ENCODE assay signal across 16 cellular contexts in the genomic region with DNA sequence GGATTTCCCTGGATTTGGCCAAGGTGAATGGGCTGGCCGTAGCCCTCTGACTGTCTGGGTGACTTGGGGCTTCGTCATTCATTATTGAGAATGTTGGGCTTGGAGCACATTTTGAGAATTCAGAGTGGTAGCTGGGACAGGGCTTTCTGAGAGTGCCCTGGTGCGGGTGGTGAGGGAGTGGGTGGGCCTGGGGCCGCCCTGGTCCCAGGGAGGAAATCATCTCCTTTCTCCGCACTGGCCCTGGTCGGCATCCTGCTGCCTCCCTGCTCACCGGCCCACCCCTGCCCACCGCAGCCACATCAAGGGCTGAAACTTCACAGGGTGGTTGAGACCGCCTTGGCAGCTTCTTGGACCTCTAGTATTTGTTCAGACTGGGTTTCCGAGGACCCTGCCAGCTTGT. TPM values are rescaled to one million over a fixed set of nuclear protein-coding genes. Genes with fewer than 3 reads are reported as not detected.
"Had no signal": no experiment of that assay in that cellular context is flagged by ENCODE, and none has a peak within 500 bp of the region (broad histone marks: within the 10 kb centered on the region; RNA-seq: fewer than 3 reads in every experiment).

No MANE protein-coding gene starts in this region.

RNA-seq across cellular contexts. Expression of gene SPDYE17, which starts 49.7 kb away (rescaled TPM):
- total RNA-seq: stomach, subcutaneous adipose tissue, suprapubic skin, temporal lobe, testis, thoracic aorta, thyroid gland, tibial nerve, transverse colon, upper lobe of left lung, upper lobe of right lung, ureter, urinary bladder, uterus, vagina had no signal
- polyA plus RNA-seq: stomach, thymus, urinary bladder had no signal
